ENCODE assay signal across 8 cellular contexts in genomic region chr17:49707608-49708514, GRCh38. TPM values are rescaled to one million over a fixed set of nuclear protein-coding genes. Genes with fewer than 3 reads are reported as not detected.
A peak's percentile ranks its signal among the peaks of the same experiment; 100 is the strongest.
DNase-seq lines count a peak whose midpoint lies in the region; ATAC-seq and TF ChIP-seq lines count a peak whose summit lies in the region.

TSS of gene SLC35B1 (minus strand) at chr17:49707964. CDS start at chr17:49707833, 131 bp downstream.

- H3K27me3 ChIP-seq in kidney epithelial cell (ENCODE audit: control insufficient read depth, insufficient read depth, low read length), result no peaks in the 10 kb centered on the region

- H3K4me3 ChIP-seq in kidney epithelial cell (ENCODE audit: low read depth, low read length), result peak within 1 kb of the TSS; percentile 93

- DNase-seq in AML-193 (lab: John Stamatoyannopoulos, UW), result peak; percentile 100
- peak; percentile 99 for DNase-seq in NCI-H460 (ENCODE audit: extremely low read depth, low read depth)
- DNase-seq in activated CD4-positive, alpha-beta T cell treated with anti-CD3 and anti-CD28 coated beads for 1 hour, result peak; percentile 96
- peak; percentile 99 for DNase-seq in chondrocyte (ENCODE audit: low spot score)
- DNase-seq in kidney epithelial cell (ENCODE audit: low read depth), result peak; percentile 98
- DNase-seq in stimulated activated CD4-positive, alpha-beta T cell treated with anti-CD3 and anti-CD28 coated beads, Interleukin-1b, Interleukin-23, amount 100 ng/mL, for 1 hour (ENCODE audit: low read depth in 2 of 2), result peak; percentile 92 to 94

- peaks cover 17% of the 10 kb centered on the region for H3K36me3 Mint-ChIP-seq in chondrocyte (ENCODE audit: low read depth)

- peak; percentile 91 for ATAC-seq in GM19035 (IDR thresholded peaks at IDR 0.05; ENCODE audit: unreplicated experiment)
- peak; percentile 91 for ATAC-seq in HG03378 (IDR thresholded peaks at IDR 0.05; ENCODE audit: unreplicated experiment)

- peak within 1 kb of the TSS; percentile 89 for H3K4me3 Mint-ChIP-seq in chondrocyte (ENCODE audit: unreplicated experiment)

- TF ChIP-seq CTCF in chondrocyte (IDR thresholded peaks at IDR 0.05) (peak; percentile 88), kidney epithelial cell (IDR thresholded peaks at IDR 0.05; ENCODE audit: insufficient read depth, low read length, poor library complexity, severe bottlenecking) (peak; percentile 99)

- H3K4me1 Mint-ChIP-seq in chondrocyte (ENCODE audit: low read depth), result peaks cover 33% of the 10 kb centered on the region

- peaks cover 2% of the 10 kb centered on the region for H3K36me3 ChIP-seq in kidney epithelial cell (ENCODE audit: control insufficient read depth, insufficient read depth, low read length)

- H3K27ac Mint-ChIP-seq in chondrocyte (ENCODE audit: unreplicated experiment), result peak within 1 kb of the TSS; percentile 98

- H3K9me3 Mint-ChIP-seq in chondrocyte (ENCODE audit: low read depth), result no peaks in the 10 kb centered on the region

- H3K27me3 Mint-ChIP-seq in chondrocyte (ENCODE audit: low read depth), result no peaks in the 10 kb centered on the region

RNA-seq across cellular contexts. Expression of gene SLC35B1, which starts in this region (rescaled TPM):
- total RNA-seq in NCI-H460 (2014; rRNA removed; shearing (Covaris generic)), result 107 and 117 TPM in 2 replicates
- 83.5 and 128 TPM in 2 replicates for polyA plus RNA-seq in NCI-H460 (2014; cell fraction: nucleus; rRNA removed)
- total RNA-seq in chondrocyte (45.2 to 62.8 TPM (median 45.3 TPM) in 3 replicates), kidney epithelial cell (116 and 122 TPM in 2 replicates)

Comparison
In these comparisons a context has a peak if more than half of its experiments do, and no peak if none do; other contexts are left out.
1. Peak in every context shown above with its lines: DNase-seq, ATAC-seq and H3K4me3 ChIP-seq.